In genomic region chr22:39343259-39344045, GRCh38 we compare ENCODE assay signal across 9 cellular contexts. TPM values are rescaled to one million over a fixed set of nuclear protein-coding genes. Genes with fewer than 3 reads are reported as not detected.
DNase-seq lines count a peak whose midpoint lies in the region; TF ChIP-seq lines count a peak whose summit lies in the region.
"Had no signal": no experiment of that assay in that cellular context is flagged by ENCODE, and none has a peak within 500 bp of the region (broad histone marks: within the 10 kb centered on the region; RNA-seq: fewer than 3 reads in every experiment).

No MANE protein-coding gene starts in this region.

- H3K36me3 ChIP-seq in WERI-Rb-1: no peaks in the 10 kb centered on the region
- H3K36me3 ChIP-seq: BLaER1 had no signal

- H3K9me3 ChIP-seq in WERI-Rb-1 (ENCODE audit: severe bottlenecking): no peaks in the 10 kb centered on the region
- H3K9me3 ChIP-seq: BLaER1 had no signal

- H3K4me3 ChIP-seq in WERI-Rb-1 (ENCODE audit: low read depth, low read length): no peak overlapping the region
- H3K4me3 ChIP-seq: BLaER1 had no signal

- TF ChIP-seq CTCF in WERI-Rb-1 (IDR thresholded peaks at IDR 0.05; ENCODE audit: low read depth, low read length): peak; percentile 93

- no peaks in the 10 kb centered on the region for H3K27me3 ChIP-seq in WERI-Rb-1 (ENCODE audit: insufficient read depth, low read depth, severe bottlenecking)
- H3K27me3 ChIP-seq: BLaER1 had no signal

- DNase-seq in NCI-H1092 treated with DMSO at 0.1 percent for 48 hours (lab: John Stamatoyannopoulos, UW) (peak; percentile 19), NCI-H1092 (lab: John Stamatoyannopoulos, UW) (no peak), NCI-H2107 treated with DMSO at 0.1 percent for 48 hours (lab: John Stamatoyannopoulos, UW; ENCODE audit: unreplicated experiment) (peak; percentile 17), WERI-Rb-1 (peak; percentile 76), cerebellum (ENCODE audit: low spot score) (peak; percentile 88), left kidney (ENCODE audit: low read depth, low spot score) (peak; percentile 88), NCI-H128 (lab: John Stamatoyannopoulos, UW; ENCODE audit: unreplicated experiment) (no peak)
- DNase-seq in stimulated activated CD4-positive, alpha-beta T cell treated with anti-CD3 and anti-CD28 coated beads, TNF-alpha, amount 100 ng/mL, for 1 hour (ENCODE audit: low read depth in 3 of 3, low spot score in 1 of 3): peak; percentile 10 to 38 (median 24)

- H3K27ac ChIP-seq in WERI-Rb-1: no peak overlapping the region
- H3K27ac ChIP-seq: BLaER1 had no signal

RNA-seq across cellular contexts. Expression of gene SYNGR1, which starts 6.3 kb away (rescaled TPM):
- total RNA-seq in cerebellum: 56.1 TPM

RNA-seq across cellular contexts. Expression of gene RPL3, which starts 24.0 kb away (rescaled TPM):
- 983 TPM for total RNA-seq in cerebellum

RNA-seq across cellular contexts. Expression of gene TAB1, which starts 56.1 kb away (rescaled TPM):
- 16.6 TPM for total RNA-seq in cerebellum

Comparison
In these comparisons a context has a peak if more than half of its experiments do, and no peak if none do; other contexts are left out.
1. DNase-seq: peak in NCI-H1092 treated with DMSO at 0.1 percent for 48 hours (single experiment), NCI-H2107 treated with DMSO at 0.1 percent for 48 hours (single experiment), WERI-Rb-1 (single experiment), cerebellum (single experiment), left kidney (single experiment) and stimulated activated CD4-positive, alpha-beta T cell treated with anti-CD3 and anti-CD28 coated beads, TNF-alpha, amount 100 ng/mL, for 1 hour (3 of 3); none in NCI-H1092 (single experiment) and NCI-H128 (single experiment).